ENCODE assay signal across 9 cellular contexts in genomic region chr20:62136283-62137091, GRCh38. TPM values are rescaled to one million over a fixed set of nuclear protein-coding genes. Genes with fewer than 3 reads are reported as not detected.
DNase-seq lines count a peak whose midpoint lies in the region; ATAC-seq, FAIRE-seq and TF ChIP-seq lines count a peak whose summit lies in the region.
"Had no signal": no experiment of that assay in that cellular context is flagged by ENCODE, and none has a peak within 500 bp of the region (broad histone marks: within the 10 kb centered on the region; RNA-seq: fewer than 3 reads in every experiment).

No MANE protein-coding gene starts in this region.

- DNase-seq in GM12865 (ENCODE audit: low read depth) (peak; percentile 74), NCI-H2171 (lab: John Stamatoyannopoulos, UW) (peak; percentile 30), bronchial epithelial cell (ENCODE audit: low read depth) (peak; percentile 66), left kidney (ENCODE audit: low read depth, low spot score) (peak; percentile 84), T1000 (lab: John Stamatoyannopoulos, UW) (no peak)
- peak; percentile 9 to 62 (median 42) for DNase-seq in activated CD4-positive, CD25-positive, alpha-beta regulatory T cell (lab: John Stamatoyannopoulos, UW)

- no peak overlapping the region for H3K4me3 ChIP-seq in GM12865 (ENCODE audit: low read depth, low read length)
- H3K4me3 ChIP-seq in bronchial epithelial cell (ENCODE audit: low read depth, low read length), result no peak overlapping the region

- TF ChIP-seq CTCF in 22Rv1 (IDR thresholded peaks at IDR 0.05), result peak; percentile 94
- TF ChIP-seq CTCF in GM12865 (IDR thresholded peaks at IDR 0.05; ENCODE audit: insufficient read depth, low read depth, low read length, missing control alignments), result peak; percentile 71
- TF ChIP-seq CTCF in bronchial epithelial cell (IDR thresholded peaks at IDR 0.05; ENCODE audit: insufficient read depth, low read length, severe bottlenecking), result peak; percentile 73

- peaks cover 56% of the 10 kb centered on the region for H3K36me3 ChIP-seq in bronchial epithelial cell (ENCODE audit: control insufficient read depth, insufficient read depth, low read length)

- peaks cover 60% of the 10 kb centered on the region for H3K4me1 Mint-ChIP-seq in stimulated activated memory B cell treated with anti-CD40 and anti-IgM and Interleukin-4, amounts not matched to agents 10 μg/mL and 1 μg/mL and 100 μg/mL, for 72 hours

- no peak overlapping the region for H3K4me3 Mint-ChIP-seq in stimulated activated memory B cell treated with anti-CD40 and anti-IgM and Interleukin-4, amounts not matched to agents 10 μg/mL and 1 μg/mL and 100 μg/mL, for 72 hours

- no peaks in the 10 kb centered on the region for H3K9me3 Mint-ChIP-seq in stimulated activated memory B cell treated with anti-CD40 and anti-IgM and Interleukin-4, amounts not matched to agents 10 μg/mL and 1 μg/mL and 100 μg/mL, for 72 hours

- ATAC-seq in stimulated activated memory B cell treated with anti-CD40 and anti-IgM and Interleukin-4, amounts not matched to agents 10 μg/mL and 1 μg/mL and 100 μg/mL, for 72 hours, result peak; percentile 75

- H3K27me3 ChIP-seq in bronchial epithelial cell (ENCODE audit: control insufficient read depth, insufficient read depth, low read length), result no peaks in the 10 kb centered on the region

- no peak for FAIRE-seq in bronchial epithelial cell (lab: Jason Lieb, UNC)
- FAIRE-seq: GM18507 had no signal

- H3K27ac ChIP-seq in 22Rv1, result peak overlapping the region; percentile 5

- H3K36me3 Mint-ChIP-seq in stimulated activated memory B cell treated with anti-CD40 and anti-IgM and Interleukin-4, amounts not matched to agents 10 μg/mL and 1 μg/mL and 100 μg/mL, for 72 hours, result peaks cover 76% of the 10 kb centered on the region

- no peaks in the 10 kb centered on the region for H3K27me3 Mint-ChIP-seq in stimulated activated memory B cell treated with anti-CD40 and anti-IgM and Interleukin-4, amounts not matched to agents 10 μg/mL and 1 μg/mL and 100 μg/mL, for 72 hours

- H3K27ac Mint-ChIP-seq in stimulated activated memory B cell treated with anti-CD40 and anti-IgM and Interleukin-4, amounts not matched to agents 10 μg/mL and 1 μg/mL and 100 μg/mL, for 72 hours, result peak overlapping the region; percentile 3

RNA-seq across cellular contexts. Expression of gene PSMA7, which starts 6.7 kb away (rescaled TPM):
- 516 and 626 TPM in 2 replicates for total RNA-seq in bronchial epithelial cell

RNA-seq across cellular contexts. Expression of gene SS18L1, which starts 7.1 kb away (rescaled TPM):
- total RNA-seq in bronchial epithelial cell, result 8.7 and 10.8 TPM in 2 replicates

RNA-seq across cellular contexts. Expression of gene LSM14B, which starts 14.2 kb away (rescaled TPM):
- total RNA-seq in bronchial epithelial cell, result 64.4 and 85.8 TPM in 2 replicates

RNA-seq across cellular contexts. Expression of gene MTG2, which starts 46.3 kb away (rescaled TPM):
- total RNA-seq in bronchial epithelial cell, result 22.5 and 24.0 TPM in 2 replicates
